In the genomic region with DNA sequence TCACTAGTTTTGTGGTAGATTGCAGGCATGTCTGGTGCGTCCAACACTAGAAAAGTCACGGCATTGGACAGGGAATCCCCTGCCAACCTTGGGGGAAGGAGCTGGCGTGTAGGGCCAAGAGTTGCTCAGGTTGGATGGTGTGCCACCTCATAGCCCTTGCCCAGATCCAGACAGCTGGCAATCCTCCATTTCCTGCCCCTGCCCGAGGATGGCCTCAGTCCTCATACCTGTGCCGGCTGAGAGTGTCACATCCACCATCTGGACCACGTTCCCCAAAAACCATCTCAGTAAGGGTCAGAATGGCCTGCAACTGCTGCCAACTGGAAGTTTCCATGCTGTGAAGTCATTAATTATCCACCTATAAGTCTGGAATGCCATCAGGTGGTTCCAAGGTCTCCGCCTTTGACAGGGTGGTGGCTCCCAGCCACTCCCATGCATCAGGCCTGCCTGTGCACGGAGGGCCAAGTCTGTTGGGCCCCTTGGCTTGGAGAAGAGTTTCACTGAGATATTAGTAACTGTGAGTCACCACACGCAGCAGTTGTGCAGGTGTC, we compare ENCODE assay signal across 18 cellular contexts. TPM values are rescaled to one million over a fixed set of nuclear protein-coding genes. Genes with fewer than 3 reads are reported as not detected.
DNase-seq lines count a peak whose midpoint lies in the region; ATAC-seq and TF ChIP-seq lines count a peak whose summit lies in the region.
"Had no signal": no experiment of that assay in that cellular context is flagged by ENCODE, and none has a peak within 500 bp of the region (broad histone marks: within the 10 kb centered on the region; RNA-seq: fewer than 3 reads in every experiment).

No MANE protein-coding gene starts in this region.

- H3K27ac Mint-ChIP-seq in activated T-cell treated with anti-CD3 and anti-CD28 coated beads, Interleukin-2, amount 50 U/mL, for 24 hours: peak overlapping the region; percentile 59
- H3K27ac Mint-ChIP-seq: CD4-positive, alpha-beta memory T cell had no signal

- TF ChIP-seq CTCF in epithelial cell of esophagus (IDR thresholded peaks at IDR 0.05; ENCODE audit: insufficient read depth, low read depth, low read length, missing control alignments): no peak

- no peaks in the 10 kb centered on the region for H3K9me3 Mint-ChIP-seq in activated T-cell treated with anti-CD3 and anti-CD28 coated beads, Interleukin-2, amount 50 U/mL, for 24 hours
- no peaks in the 10 kb centered on the region for H3K9me3 Mint-ChIP-seq in activated T-cell treated with anti-CD3 and anti-CD28 coated beads, Interleukin-2, amount 50 U/mL, for 4 hours
- H3K9me3 Mint-ChIP-seq: CD4-positive, alpha-beta memory T cell had no signal

- DNase-seq in activated T-cell treated with anti-CD3 and anti-CD28 coated beads, Interleukin-2, amount 50 U/mL, for 24 hours: no peak
- DNase-seq in activated T-cell treated with anti-CD3 and anti-CD28 coated beads, Interleukin-2, amount 50 U/mL, for 4 hours: no peak
- DNase-seq in epithelial cell of esophagus (ENCODE audit: low read depth): peak; percentile 73
- DNase-seq in mesenteric fat pad (ENCODE audit: low spot score): peak; percentile 88
- no peak for DNase-seq in GOT3 (lab: John Stamatoyannopoulos, UW)
- no peak for DNase-seq in COLO668 (lab: John Stamatoyannopoulos, UW; ENCODE audit: unreplicated experiment)
- DNase-seq: 8988T; CD4-positive, alpha-beta memory T cell; DMS79; IMR-90; NCI-H1105 treated with DMSO at 0.1 percent for 48 hours; NCI-H1694 treated with DMSO at 0.1 percent for 48 hours; NCI-H526 treated with DMSO at 0.1 percent for 48 hours; SHP77 treated with DMSO at 0.1 percent for 48 hours had no signal

- H3K4me1 Mint-ChIP-seq in activated T-cell treated with anti-CD3 and anti-CD28 coated beads, Interleukin-2, amount 50 U/mL, for 24 hours (ENCODE audit: low read depth): peaks cover 8% of the 10 kb centered on the region
- no peaks in the 10 kb centered on the region for H3K4me1 Mint-ChIP-seq in activated T-cell treated with anti-CD3 and anti-CD28 coated beads, Interleukin-2, amount 50 U/mL, for 4 hours (ENCODE audit: low read depth)

- ATAC-seq in activated T-cell treated with anti-CD3 and anti-CD28 coated beads, Interleukin-2, amount 50 U/mL, for 4 hours: no peak
- no peak for ATAC-seq in GM21786 (IDR thresholded peaks at IDR 0.05; ENCODE audit: unreplicated experiment)
- ATAC-seq in HG03565 (IDR thresholded peaks at IDR 0.05; ENCODE audit: unreplicated experiment): no peak

- no peak overlapping the region for H3K4me3 ChIP-seq in epithelial cell of esophagus (ENCODE audit: low read length)

- H3K4me3 Mint-ChIP-seq in activated T-cell treated with anti-CD3 and anti-CD28 coated beads, Interleukin-2, amount 50 U/mL, for 24 hours: no peak overlapping the region
- no peak overlapping the region for H3K4me3 Mint-ChIP-seq in activated T-cell treated with anti-CD3 and anti-CD28 coated beads, Interleukin-2, amount 50 U/mL, for 4 hours
- H3K4me3 Mint-ChIP-seq: CD4-positive, alpha-beta memory T cell had no signal

- no peaks in the 10 kb centered on the region for H3K36me3 Mint-ChIP-seq in activated T-cell treated with anti-CD3 and anti-CD28 coated beads, Interleukin-2, amount 50 U/mL, for 24 hours (ENCODE audit: low read depth)
- peaks cover 2% of the 10 kb centered on the region for H3K36me3 Mint-ChIP-seq in activated T-cell treated with anti-CD3 and anti-CD28 coated beads, Interleukin-2, amount 50 U/mL, for 4 hours (ENCODE audit: insufficient read depth)
- H3K36me3 Mint-ChIP-seq: CD4-positive, alpha-beta memory T cell had no signal

- peaks cover 22% of the 10 kb centered on the region for H3K27me3 Mint-ChIP-seq in activated T-cell treated with anti-CD3 and anti-CD28 coated beads, Interleukin-2, amount 50 U/mL, for 24 hours
- peaks cover 23% of the 10 kb centered on the region for H3K27me3 Mint-ChIP-seq in activated T-cell treated with anti-CD3 and anti-CD28 coated beads, Interleukin-2, amount 50 U/mL, for 4 hours (ENCODE audit: low read depth)

RNA-seq across cellular contexts. Expression of a gene that starts 55.0 kb away (rescaled TPM):
- total RNA-seq in activated T-cell treated with anti-CD3 and anti-CD28 coated beads, Interleukin-2, amount 50 U/mL, for 4 hours: 10 to 100 TPM in 1 of 3 donors, 1 to 10 TPM in 2; 7.3 to 11.4 (median 9.8) TPM
- 31.8 TPM for total RNA-seq in mesenteric fat pad

RNA-seq across cellular contexts. Expression of a gene that starts 57.4 kb away (rescaled TPM):
- total RNA-seq in activated T-cell treated with anti-CD3 and anti-CD28 coated beads, Interleukin-2, amount 50 U/mL, for 4 hours: not detected
- total RNA-seq in mesenteric fat pad: not detected
- total RNA-seq: CD4-positive, alpha-beta memory T cell; H4; IMR-90; RPMI7951 had no signal

Comparison
In these comparisons a context has a peak if more than half of its experiments do, and no peak if none do; other contexts are left out.
1. DNase-seq: peak in epithelial cell of esophagus (single experiment) and mesenteric fat pad (single experiment); none in activated T-cell treated with anti-CD3 and anti-CD28 coated beads, Interleukin-2, amount 50 U/mL, for 24 hours (single experiment), activated T-cell treated with anti-CD3 and anti-CD28 coated beads, Interleukin-2, amount 50 U/mL, for 4 hours (single experiment), GOT3 (single experiment) and COLO668 (single experiment).